In the genomic region with DNA sequence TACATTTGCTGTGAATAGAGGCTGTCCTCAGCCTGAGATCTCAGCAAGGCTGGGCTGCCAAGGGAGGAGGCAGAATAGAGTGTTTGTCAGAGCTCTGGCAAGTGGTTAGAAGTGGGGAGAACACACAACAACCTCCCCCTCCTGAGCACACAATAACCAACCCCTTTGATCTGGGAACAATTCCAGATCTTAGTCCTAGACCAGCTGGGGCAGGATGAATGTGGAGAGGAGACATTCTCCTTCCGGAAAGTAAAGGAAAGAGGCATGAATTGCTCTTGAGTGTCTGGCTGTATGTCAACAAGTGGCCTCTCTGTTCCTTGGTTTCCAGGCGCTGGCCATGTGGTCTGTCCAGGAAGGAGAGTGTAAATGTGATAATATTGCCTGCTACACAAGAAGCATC, we compare ENCODE assay signal across 9 cellular contexts.
DNase-seq lines count a peak whose midpoint lies in the region; ATAC-seq and TF ChIP-seq lines count a peak whose summit lies in the region.
"Had no signal": no experiment of that assay in that cellular context is flagged by ENCODE, and none has a peak within 500 bp of the region (broad histone marks: within the 10 kb centered on the region; RNA-seq: fewer than 3 reads in every experiment).

No MANE protein-coding gene starts in this region.

- DNase-seq in COR-L47 (lab: John Stamatoyannopoulos, UW) (peak; percentile 41), medulla oblongata (ENCODE audit: extremely low spot score) (peak; percentile 84), coronary artery (ENCODE audit: low spot score) (no peak), HUDEP-2 (lab: John Stamatoyannopoulos, UW; ENCODE audit: unreplicated experiment in 76 of 76) (no peak), MV-4-11 (lab: John Stamatoyannopoulos, UW) (no peak)
- DNase-seq in stimulated activated CD4-positive, alpha-beta T cell treated with anti-CD3 and anti-CD28 coated beads, Interleukin-15, amount 100 ng/mL, for 24 hours: no peak
- DNase-seq: activated naive CD4-positive, alpha-beta T cell had no signal

- no peak for TF ChIP-seq CTCF in coronary artery (IDR thresholded peaks at IDR 0.05)

- ATAC-seq in HG03097 (IDR thresholded peaks at IDR 0.05; ENCODE audit: low FRiP score, unreplicated experiment): peak; percentile 24

- peak overlapping the region; percentile 57 for H3K27ac ChIP-seq in angular gyrus (ENCODE audit: low read depth, low read length)
- no peak overlapping the region for H3K27ac ChIP-seq in coronary artery

- no peak overlapping the region for H3K4me3 ChIP-seq in coronary artery

Comparison
In these comparisons a context has a peak if more than half of its experiments do, and no peak if none do; other contexts are left out.
1. DNase-seq: peak in COR-L47 (single experiment) and medulla oblongata (single experiment); none in coronary artery (single experiment), stimulated activated CD4-positive, alpha-beta T cell treated with anti-CD3 and anti-CD28 coated beads, Interleukin-15, amount 100 ng/mL, for 24 hours (single experiment), HUDEP-2 (0 of 76) and MV-4-11 (single experiment).